In genomic region chr10:56653289-56653688, GRCh38 we compare ENCODE assay signal across 20 cellular contexts.
DNase-seq lines count a peak whose midpoint lies in the region; ATAC-seq and TF ChIP-seq lines count a peak whose summit lies in the region.
"Had no signal": no experiment of that assay in that cellular context is flagged by ENCODE, and none has a peak within 500 bp of the region (broad histone marks: within the 10 kb centered on the region; RNA-seq: fewer than 3 reads in every experiment).

No MANE protein-coding gene starts in this region.

- TF ChIP-seq CTCF in RWPE1 (conservative IDR thresholded peaks at IDR 0.05; ENCODE audit: low read depth), result no peak

- POLR2A ChIA-PET in RWPE1 (lab: Yijun Ruan, JAX; ENCODE audit: low non-redundant PET), result no interaction called here

- CTCF ChIA-PET in RWPE1 (lab: Yijun Ruan, JAX), result no interaction called here

- peak; percentile 22 for DNase-seq in RPMI8226
- DNase-seq in NCI-H1417 (lab: John Stamatoyannopoulos, UW), result no peak
- DNase-seq in hepatic stellate cell (ENCODE audit: low spot score), result no peak
- DNase-seq in RWPE1 (ENCODE audit: low spot score), result no peak
- no peak for DNase-seq in cerebellum (ENCODE audit: low spot score)
- DNase-seq: Caco-2, DMS53, MG63, NCI-H1105, NCI-H187 treated with DMSO at 0.1 percent for 48 hours, NCI-H510A, Peyer's patch, SHP77 treated with DMSO at 0.1 percent for 48 hours, T-helper 2 cell had no signal

- H3K27ac ChIP-seq in RWPE1, result no peak overlapping the region
- H3K27ac ChIP-seq: KMS-11, Peyer's patch had no signal

- no peak for TF ChIP-seq POLR2A in GM18505 (IDR thresholded peaks at IDR 0.05; ENCODE audit: borderline replicate concordance, extremely low read depth, insufficient read depth, insufficient read length)

- ATAC-seq in GM18505 (IDR thresholded peaks at IDR 0.05; ENCODE audit: unreplicated experiment) (peak; percentile 73), GM21447 (IDR thresholded peaks at IDR 0.05; ENCODE audit: unreplicated experiment) (peak; percentile 59), HG02885 (IDR thresholded peaks at IDR 0.05; ENCODE audit: poor library complexity, unreplicated experiment) (peak; percentile 67)
- ATAC-seq: GM23338, HepG2 had no signal
